ENCODE assay signal across 8 cellular contexts in genomic region chr3:179148446-179149238, GRCh38. TPM values are rescaled to one million over a fixed set of nuclear protein-coding genes. Genes with fewer than 3 reads are reported as not detected.
DNase-seq lines count a peak whose midpoint lies in the region; TF ChIP-seq lines count a peak whose summit lies in the region.

No MANE protein-coding gene starts in this region.

- DNase-seq in GM12865 (ENCODE audit: low read depth) (peak; percentile 58), H4 (ENCODE audit: low spot score) (peak; percentile 19), LHCN-M2 (ENCODE audit: low read depth) (peak; percentile 47), UCSD-AML1 (lab: John Stamatoyannopoulos, UW; ENCODE audit: unreplicated experiment) (peak; percentile 70), OCI-M2 (lab: John Stamatoyannopoulos, UW; ENCODE audit: unreplicated experiment) (no peak)

- H3K9me3 ChIP-seq in iPS-20b (ENCODE audit: insufficient read depth, low read depth, low read length) = no peaks in the 10 kb centered on the region

- no peaks in the 10 kb centered on the region for H3K36me3 Mint-ChIP-seq in brain

- H3K27ac ChIP-seq in iPS-20b (ENCODE audit: low read length) (no peak overlapping the region), skin epidermis (peak overlapping the region; percentile 94 to 99 (median 97))

- no peaks in the 10 kb centered on the region for H3K27me3 ChIP-seq in iPS-20b (ENCODE audit: insufficient read depth, low read length)

- H3K36me3 ChIP-seq in iPS-20b (ENCODE audit: insufficient read depth, low read depth, low read length) = no peaks in the 10 kb centered on the region

- peak overlapping the region; percentile 82 for H3K4me3 ChIP-seq in GM12865 (ENCODE audit: low read depth, low read length)
- peak overlapping the region; percentile 81 for H3K4me3 ChIP-seq in iPS-20b (ENCODE audit: low read length)
- peak overlapping the region; percentile 84 to 97 (median 93) for H3K4me3 ChIP-seq in skin epidermis

- peaks cover 5% of the 10 kb centered on the region; the same call in 1 of the 2 replicates for H3K4me1 ChIP-seq in iPS-20b (ENCODE audit: insufficient read depth, low read length)

- peaks cover 10% of the 10 kb centered on the region for H3K27me3 Mint-ChIP-seq in brain

- H3K4me3 Mint-ChIP-seq in brain = peak overlapping the region; percentile 95 to 97 (median 95)

- H3K9ac ChIP-seq in iPS-20b (ENCODE audit: low read depth, low read length) = peak overlapping the region; percentile 75; the same call in 1 of the 2 replicates

- H3K9me3 Mint-ChIP-seq in brain = no peaks in the 10 kb centered on the region

- TF ChIP-seq CTCF in GM12865 (IDR thresholded peaks at IDR 0.05; ENCODE audit: insufficient read depth, low read depth, low read length, missing control alignments) (no peak), brain (conservative IDR thresholded peaks at IDR 0.05) (no peak)

- H3K4me1 Mint-ChIP-seq in brain = peaks cover 42% of the 10 kb centered on the region

- peak overlapping the region; percentile 90 to 98 (median 95) for H3K27ac Mint-ChIP-seq in brain

RNA-seq across cellular contexts. Expression of gene PIK3CA, which starts 0.5 kb away (rescaled TPM):
- total RNA-seq in H4 (2014; rRNA removed; shearing (Covaris generic)) = 17.9 and 21.0 TPM in 2 replicates
- total RNA-seq in LHCN-M2 (2014; rRNA removed) = 16.5 and 22.8 TPM in 2 replicates
- 5.3 TPM for polyA plus RNA-seq in LHCN-M2 (2012)
- 5.3 TPM for polyA plus RNA-seq in brain (ENCODE audit: insufficient read depth, low read depth, low replicate concordance)
